26 cellular contexts compared by ENCODE assay signal in the genomic region with DNA sequence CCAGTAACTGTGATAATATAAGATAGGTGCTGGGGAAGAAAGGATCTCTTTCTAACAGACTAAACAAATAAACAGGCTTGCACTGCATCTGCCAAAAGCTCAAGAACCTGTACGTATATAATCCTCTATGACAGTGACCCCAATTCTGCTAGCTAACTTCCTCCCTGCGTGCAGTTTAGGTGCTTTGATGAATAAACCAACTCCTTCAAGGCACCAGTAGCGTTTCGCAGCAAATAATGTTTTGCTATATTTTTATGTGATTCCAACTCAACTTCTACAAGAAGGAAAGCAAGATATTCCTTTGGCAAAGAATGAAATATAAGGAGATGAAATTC.
"Had no signal": no experiment of that assay in that cellular context is flagged by ENCODE, and none has a peak within 500 bp of the region (broad histone marks: within the 10 kb centered on the region; RNA-seq: fewer than 3 reads in every experiment).

No MANE protein-coding gene starts in this region.

- H3K27me3 Mint-ChIP-seq: activated CD4-positive, alpha-beta memory T cell treated with anti-CD3 and anti-CD28 coated beads for 36 hours; activated naive CD8-positive, alpha-beta T cell; stimulated activated naive B cell treated with anti-CD40 and anti-IgM and Interleukin-4, amounts not matched to agents 10 μg/mL and 1 μg/mL and 100 μg/mL, for 72 hours had no signal

- H3K4me2 ChIP-seq: smooth muscle cell had no signal

- H3K36me3 ChIP-seq: brain microvascular endothelial cell, neutrophil, pancreas, prostate gland, transverse colon, WERI-Rb-1 had no signal

- H3K4me3 ChIP-seq: pancreas, prostate gland, smooth muscle cell, testis, transverse colon had no signal

- H3K27me3 ChIP-seq: brain microvascular endothelial cell, neutrophil, pancreas, testis, transverse colon had no signal

- H3K4me3 Mint-ChIP-seq: activated CD4-positive, alpha-beta memory T cell treated with anti-CD3 and anti-CD28 coated beads for 36 hours; activated CD4-positive, alpha-beta T cell treated with anti-CD3 and anti-CD28 coated beads, Interleukin-2, amount 10 ng/mL, durations not matched to agents 24 days and 14 days; activated naive CD8-positive, alpha-beta T cell; nephron progenitor cell; stimulated activated naive B cell treated with anti-CD40 and anti-IgM and Interleukin-4, amounts not matched to agents 10 μg/mL and 1 μg/mL and 100 μg/mL, for 72 hours; T-helper 1 cell treated with Interleukin-12 subunit alpha and Interleukin-12 subunit beta and Interleukin-4 antibody, amounts not matched to agents 30 μg/mL and 1 μg/mL, for 36 hours had no signal

- DNase-seq: activated CD4-positive, alpha-beta memory T cell treated with anti-CD3 and anti-CD28 coated beads for 36 hours; activated CD4-positive, alpha-beta T cell treated with anti-CD3 and anti-CD28 coated beads, Interleukin-2, amount 10 ng/mL, durations not matched to agents 24 days and 14 days; activated effector memory CD4-positive, alpha-beta T cell treated with Interleukin-2 at 50 U/mL for 16 hours; activated naive CD4-positive, alpha-beta T cell treated with Interleukin-2 at 50 U/mL for 16 hours; cortex of kidney; head of caudate nucleus; hippocampal formation; left cardiac atrium; nephron progenitor cell; pancreas; retina; stimulated activated CD4-positive, alpha-beta T cell treated with anti-CD3 and anti-CD28 coated beads, Interleukin-1b, Interleukin-23, amount 100 ng/mL, for 48 hours; stimulated activated CD4-positive, alpha-beta T cell treated with anti-CD3 and anti-CD28 coated beads, Interleukin-4, amount 100 ng/mL, for 4 hours; stimulated activated CD8-positive, alpha-beta memory T cell treated with anti-CD3 and anti-CD28 coated beads, Interleukin-4, amount 100 ng/mL, for 48 hours; stimulated activated naive B cell treated with anti-CD40 and anti-IgM and Interleukin-4, amounts not matched to agents 10 μg/mL and 1 μg/mL and 100 μg/mL, for 72 hours; T1000; testis; transverse colon; WERI-Rb-1 had no signal

- H3K27ac ChIP-seq: brain microvascular endothelial cell, neutrophil, pancreas, prostate gland, testis, WERI-Rb-1 had no signal

- H3K36me3 Mint-ChIP-seq: activated CD4-positive, alpha-beta memory T cell treated with anti-CD3 and anti-CD28 coated beads for 36 hours; activated naive CD8-positive, alpha-beta T cell; stimulated activated naive B cell treated with anti-CD40 and anti-IgM and Interleukin-4, amounts not matched to agents 10 μg/mL and 1 μg/mL and 100 μg/mL, for 72 hours had no signal

- H3K4me1 ChIP-seq: pancreas, prostate gland, testis had no signal

- H3K9me3 Mint-ChIP-seq: activated CD4-positive, alpha-beta memory T cell treated with anti-CD3 and anti-CD28 coated beads for 36 hours; activated CD4-positive, alpha-beta T cell treated with anti-CD3 and anti-CD28 coated beads, Interleukin-2, amount 10 ng/mL, durations not matched to agents 24 days and 14 days; nephron progenitor cell; stimulated activated naive B cell treated with anti-CD40 and anti-IgM and Interleukin-4, amounts not matched to agents 10 μg/mL and 1 μg/mL and 100 μg/mL, for 72 hours; T-helper 1 cell treated with Interleukin-12 subunit alpha and Interleukin-12 subunit beta and Interleukin-4 antibody, amounts not matched to agents 30 μg/mL and 1 μg/mL, for 36 hours had no signal

- ATAC-seq: activated CD4-positive, CD25-positive, alpha-beta regulatory T cell treated with anti-CD3 and anti-CD28 coated beads, Interleukin-2, amount 50 U/mL, for 24 hours; left cardiac atrium; pancreas; stimulated activated naive B cell treated with anti-CD40 and anti-IgM and Interleukin-4, amounts not matched to agents 10 μg/mL and 1 μg/mL and 100 μg/mL, for 72 hours had no signal

- H3K9me3 ChIP-seq: neutrophil, pancreas, prostate gland, testis, transverse colon had no signal

- H3K27ac Mint-ChIP-seq: activated CD4-positive, alpha-beta memory T cell treated with anti-CD3 and anti-CD28 coated beads for 36 hours; activated CD4-positive, alpha-beta T cell treated with anti-CD3 and anti-CD28 coated beads, Interleukin-2, amount 10 ng/mL, durations not matched to agents 24 days and 14 days; activated naive CD8-positive, alpha-beta T cell; nephron progenitor cell; stimulated activated naive B cell treated with anti-CD40 and anti-IgM and Interleukin-4, amounts not matched to agents 10 μg/mL and 1 μg/mL and 100 μg/mL, for 72 hours; T-helper 1 cell treated with Interleukin-12 subunit alpha and Interleukin-12 subunit beta and Interleukin-4 antibody, amounts not matched to agents 30 μg/mL and 1 μg/mL, for 36 hours had no signal

- H3K4me1 Mint-ChIP-seq: activated CD4-positive, alpha-beta T cell treated with anti-CD3 and anti-CD28 coated beads, Interleukin-2, amount 10 ng/mL, durations not matched to agents 24 days and 14 days; stimulated activated naive B cell treated with anti-CD40 and anti-IgM and Interleukin-4, amounts not matched to agents 10 μg/mL and 1 μg/mL and 100 μg/mL, for 72 hours had no signal
